ENCODE assay signal across 23 cellular contexts in the genomic region with DNA sequence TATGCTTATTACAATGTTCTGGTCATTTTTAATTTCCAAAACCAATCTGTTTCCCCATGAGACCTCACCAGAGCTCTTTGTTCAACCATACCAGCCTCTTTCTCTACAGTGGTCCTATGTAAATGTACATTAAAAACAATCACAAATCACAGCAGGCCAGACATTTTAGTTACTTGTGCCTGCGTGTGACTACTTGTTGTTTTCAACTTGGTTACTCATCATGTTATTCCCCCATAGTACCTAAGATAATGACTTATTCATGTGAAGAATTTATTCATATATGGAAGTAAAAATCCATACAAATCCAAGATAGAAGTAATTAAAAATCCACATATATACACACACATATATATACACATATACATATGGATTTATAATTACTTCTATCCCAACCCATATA.
A peak's percentile ranks its signal among the peaks of the same experiment; 100 is the strongest.
DNase-seq lines count a peak whose midpoint lies in the region; ATAC-seq, FAIRE-seq and TF ChIP-seq lines count a peak whose summit lies in the region.
"Had no signal": no experiment of that assay in that cellular context is flagged by ENCODE, and none has a peak within 500 bp of the region (broad histone marks: within the 10 kb centered on the region; RNA-seq: fewer than 3 reads in every experiment).

No MANE protein-coding gene starts in this region.

- TF ChIP-seq CTCF in mammary epithelial cell (conservative IDR thresholded peaks at IDR 0.05 in 1 of 2, IDR thresholded peaks at IDR 0.05 in 1 of 2; ENCODE audit: extremely low read depth in 1 of 2, insufficient read depth in 1 of 2, low read depth in 1 of 2, low read length in 2 of 2) (no peak), MCF 10A (IDR thresholded peaks at IDR 0.05; ENCODE audit: unreplicated experiment) (no peak), bronchial epithelial cell (IDR thresholded peaks at IDR 0.05; ENCODE audit: insufficient read depth, low read length, severe bottlenecking) (no peak), foreskin keratinocyte (conservative IDR thresholded peaks at IDR 0.05) (no peak), CD14-positive monocyte (IDR thresholded peaks at IDR 0.05) (no peak)

- H3K4me3 Mint-ChIP-seq in MCF 10A (ENCODE audit: unreplicated experiment) (no peak overlapping the region), CD14-positive monocyte (no peak overlapping the region)
- H3K4me3 Mint-ChIP-seq: B cell; CD4-positive, alpha-beta T cell; CD8-positive, alpha-beta memory T cell had no signal

- peak; percentile 94 for ATAC-seq in foreskin keratinocyte
- no peak for ATAC-seq in GM21381 (IDR thresholded peaks at IDR 0.05; ENCODE audit: unreplicated experiment)
- ATAC-seq in GM18498 (IDR thresholded peaks at IDR 0.05; ENCODE audit: unreplicated experiment), result no peak

- H3K27ac Mint-ChIP-seq in MCF 10A (ENCODE audit: low read depth, unreplicated experiment) (no peak overlapping the region), CD14-positive monocyte (no peak overlapping the region)
- H3K27ac Mint-ChIP-seq: B cell; CD4-positive, alpha-beta T cell; CD8-positive, alpha-beta memory T cell had no signal

- intact Hi-C loops in mammary epithelial cell (cut with micrococcal nuclease), result no loop called here
- intact Hi-C loops in MCF 10A (cut with micrococcal nuclease), result no loop called here
- intact Hi-C loops in CD14-positive monocyte (cut with micrococcal nuclease), result no loop called here

- no peak for FAIRE-seq in bronchial epithelial cell (lab: Jason Lieb, UNC)
- FAIRE-seq: A204.1, GM12878, GM18507, H1 had no signal

- no peaks in the 10 kb centered on the region for H3K79me2 ChIP-seq in mammary epithelial cell (ENCODE audit: insufficient read depth, low read length)

- H4K20me1 ChIP-seq in mammary epithelial cell (ENCODE audit: insufficient read depth, low read length), result no peaks in the 10 kb centered on the region
- H4K20me1 ChIP-seq: BLaER1 had no signal

- H3K4me1 Mint-ChIP-seq in MCF 10A (ENCODE audit: insufficient read depth, unreplicated experiment) (no peaks in the 10 kb centered on the region), CD14-positive monocyte (no peaks in the 10 kb centered on the region)
- H3K4me1 Mint-ChIP-seq: B cell; CD8-positive, alpha-beta memory T cell had no signal

- H3K9me3 Mint-ChIP-seq in MCF 10A (ENCODE audit: unreplicated experiment), result no peaks in the 10 kb centered on the region
- H3K9me3 Mint-ChIP-seq in CD14-positive monocyte, result peaks cover 0 to 13% (median 2%) of the 10 kb centered on the region in 7 donors
- H3K9me3 Mint-ChIP-seq: CD4-positive, alpha-beta T cell had no signal

- peak overlapping the region; percentile 72 for H2AFZ ChIP-seq in mammary epithelial cell (ENCODE audit: low read depth, low read length)

- CTCF ChIA-PET in mammary epithelial cell (lab: Charles Lee; ENCODE audit: low non-redundant PET), result no interaction called here
- CTCF ChIA-PET in MCF 10A (lab: Yijun Ruan, JAX), result no interaction called here

- no peaks in the 10 kb centered on the region for H3K4me1 ChIP-seq in mammary epithelial cell (ENCODE audit: insufficient read depth, low read length)
- peaks cover 13% of the 10 kb centered on the region for H3K4me1 ChIP-seq in foreskin keratinocyte
- H3K4me1 ChIP-seq: BLaER1 had no signal

- H3K27me3 ChIP-seq in mammary epithelial cell (ENCODE audit: insufficient read depth, low read length) (no peaks in the 10 kb centered on the region), bronchial epithelial cell (ENCODE audit: control insufficient read depth, insufficient read depth, low read length) (no peaks in the 10 kb centered on the region), foreskin keratinocyte (no peaks in the 10 kb centered on the region)
- H3K27me3 ChIP-seq: BLaER1 had no signal

- H3K27ac ChIP-seq in mammary epithelial cell (ENCODE audit: insufficient read depth, low read depth, low read length) (no peak overlapping the region), foreskin keratinocyte (no peak overlapping the region)
- H3K27ac ChIP-seq: 22Rv1, BLaER1, C4-2B had no signal

- no TSS peak for BruUV-seq in mammary epithelial cell (replicated peaks; lab: Mats Ljungman, UMichigan)
- no TSS peak for BruUV-seq in MCF 10A (replicated peaks; lab: Mats Ljungman, UMichigan)

- H3K36me3 Mint-ChIP-seq in MCF 10A (ENCODE audit: insufficient read depth, unreplicated experiment), result no peaks in the 10 kb centered on the region
- no peaks in the 10 kb centered on the region for H3K36me3 Mint-ChIP-seq in CD14-positive monocyte
- H3K36me3 Mint-ChIP-seq: CD8-positive, alpha-beta memory T cell had no signal

- in situ Hi-C loops in mammary epithelial cell (cut with MboI; ENCODE audit: low sequenced_read_pairs in 2 of 2), result no loop called here

- DNase-seq in mammary epithelial cell (peak; percentile 62), MCF 10A (ENCODE audit: unreplicated experiment) (no peak), bronchial epithelial cell (ENCODE audit: low read depth) (peak; percentile 86), foreskin keratinocyte (peak; percentile 46 to 68), CD14-positive monocyte (ENCODE audit: low spot score) (no peak)
- DNase-seq: CD4-positive, alpha-beta T cell; CD8-positive, alpha-beta memory T cell; DMS 273 treated with DMSO at 0.1 percent for 48 hours; DMS79; EL; GDM1; H7; HCEC 1CT had no signal

- H3K27me3 Mint-ChIP-seq in MCF 10A (ENCODE audit: insufficient read depth, unreplicated experiment), result no peaks in the 10 kb centered on the region
- H3K27me3 Mint-ChIP-seq in CD14-positive monocyte (ENCODE audit: low read depth in 3 of 3), result no peaks in the 10 kb centered on the region
- H3K27me3 Mint-ChIP-seq: B cell; CD4-positive, alpha-beta T cell; CD8-positive, alpha-beta memory T cell had no signal

- H3K4me3 ChIP-seq in mammary epithelial cell (replicated peaks in 1 of 3; ENCODE audit: insufficient read depth in 1 of 3, low read depth in 2 of 3, low read length in 3 of 3) (no peak overlapping the region), bronchial epithelial cell (ENCODE audit: low read depth, low read length) (no peak overlapping the region)
- H3K4me3 ChIP-seq: BLaER1, GM12878 had no signal

- H3K36me3 ChIP-seq in mammary epithelial cell (ENCODE audit: insufficient read depth, low read length) (no peaks in the 10 kb centered on the region), bronchial epithelial cell (ENCODE audit: control insufficient read depth, insufficient read depth, low read length) (no peaks in the 10 kb centered on the region)
- H3K36me3 ChIP-seq: BLaER1 had no signal

- POLR2A ChIA-PET in MCF 10A (lab: Yijun Ruan, JAX), result no interaction called here

- no peaks in the 10 kb centered on the region for H3K9me3 ChIP-seq in mammary epithelial cell (replicated peaks; ENCODE audit: insufficient read depth, low read length)
- H3K9me3 ChIP-seq: BLaER1 had no signal

- WGBS in mammary epithelial cell (ENCODE audit: low coverage, missing lambda C conversion rate), result 83% methylated on average over 1 of the region's 1 CpG

- dilution Hi-C loops in mammary epithelial cell (cut with HindIII; ENCODE audit: low sequenced_read_pairs), result no loop called here

- H3K9ac ChIP-seq in mammary epithelial cell (ENCODE audit: insufficient read depth, low read length), result no peak overlapping the region
- H3K9ac ChIP-seq: BLaER1 had no signal

- H3K4me2 ChIP-seq in mammary epithelial cell (ENCODE audit: insufficient read depth, low read depth, low read length), result no peak overlapping the region
- H3K4me2 ChIP-seq: BLaER1 had no signal

Comparison
In these comparisons a context has a peak if more than half of its experiments do, and no peak if none do; other contexts are left out.
1. DNase-seq: peak in mammary epithelial cell (single experiment), bronchial epithelial cell (single experiment) and foreskin keratinocyte (2 of 2); none in MCF 10A (single experiment) and CD14-positive monocyte (single experiment).